Comparison of ENCODE assay signal across 8 cellular contexts in the genomic region with DNA sequence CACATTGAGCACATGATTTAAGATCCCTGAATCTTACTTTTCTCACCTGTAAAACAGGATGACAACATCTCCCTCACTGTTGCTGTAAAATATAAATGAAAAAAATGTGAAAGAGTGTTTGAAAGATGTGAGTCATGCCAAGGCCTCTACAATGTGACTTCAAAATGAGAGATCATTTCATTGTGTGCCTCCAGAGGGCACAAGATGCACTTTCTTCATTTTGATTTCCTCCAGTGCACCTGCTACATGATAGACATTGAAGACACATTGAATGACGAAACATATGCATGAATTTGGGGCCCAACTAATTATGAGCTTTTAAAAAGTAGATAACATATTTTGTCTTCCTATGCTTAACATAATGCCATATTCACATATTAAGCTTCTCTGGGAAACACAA.
DNase-seq lines count a peak whose midpoint lies in the region; ATAC-seq, FAIRE-seq and TF ChIP-seq lines count a peak whose summit lies in the region.
"Had no signal": no experiment of that assay in that cellular context is flagged by ENCODE, and none has a peak within 500 bp of the region (broad histone marks: within the 10 kb centered on the region; RNA-seq: fewer than 3 reads in every experiment).

No MANE protein-coding gene starts in this region.

- intact Hi-C loops in GM12878 (cut with micrococcal nuclease; ENCODE audit: unreplicated experiment): no loop called here
- intact Hi-C loops in activated T-helper 1 cell treated with anti-CD3 and anti-CD28 coated beads, Interleukin-12 subunit alpha, Interleukin-12 subunit beta, Interleukin-2, Interleukin-4 antibody, amounts not matched to agents 30 ng/mL and 10 ng/mL and 1 ng/mL, durations not matched to agents 14 hours and 24 hours and 36 hours (cut with micrococcal nuclease): no loop called here

- 0% methylated on average over 1 of the region's 1 CpG for WGBS in GM12878 (ENCODE audit: insufficient coverage, insufficient replicate concordance, low lambda C conversion rate, missing lambda C conversion rate)
- no CpG with 5 or more reads among the region's 1 CpG for WGBS in mesendoderm (ENCODE audit: extremely low coverage, insufficient coverage, low lambda C conversion rate)

- DNase-seq in ELR (ENCODE audit: low read depth) (peak; percentile 76), LoVo (ENCODE audit: low spot score) (peak; percentile 66), GM12878 (ENCODE audit: low read depth, low spot score) (no peak), mesendoderm (peak; percentile 52), SJCRH30 (no peak), NCI-H446 (lab: John Stamatoyannopoulos, UW) (no peak)
- no peak for DNase-seq in activated T-helper 1 cell treated with anti-CD3 and anti-CD28 coated beads, Interleukin-12 subunit alpha, Interleukin-12 subunit beta, Interleukin-2, Interleukin-4 antibody, amounts not matched to agents 30 ng/mL and 10 ng/mL and 1 ng/mL, durations not matched to agents 14 hours and 24 hours and 36 hours (ENCODE audit: low spot score)

- no peak for FAIRE-seq in GM12878 (lab: Jason Lieb, UNC)

- POLR2A ChIA-PET in GM12878 (lab: Charles Lee): interaction anchor here (0.6 kb wide), 1 partner anchor 524 kb away, joined by 3 read pairs; no protein-coding TSS in a partner anchor

- no peak overlapping the region for H3K4me2 ChIP-seq in GM12878 (ENCODE audit: control insufficient read depth, insufficient read depth)
- no peak overlapping the region for H3K4me2 ChIP-seq in mesendoderm (ENCODE audit: low read length)

- CTCF ChIA-PET in GM12878 (lab: Yijun Ruan, JAX): no interaction called here

- H3K79me2 ChIP-seq in GM12878 (ENCODE audit: control insufficient read depth, insufficient read depth, low read length) (no peaks in the 10 kb centered on the region), mesendoderm (ENCODE audit: control insufficient read depth, insufficient read depth, low read length) (no peaks in the 10 kb centered on the region)

- no peak overlapping the region for H2AFZ ChIP-seq in GM12878 (ENCODE audit: control insufficient read depth, low read depth, low read length)

- H3K9me3 ChIP-seq in GM12878 (replicated peaks; ENCODE audit: control insufficient read depth, insufficient read depth, low read length) (no peaks in the 10 kb centered on the region), SJCRH30 (replicated peaks) (no peaks in the 10 kb centered on the region)

- H3K9ac ChIP-seq in GM12878 (ENCODE audit: control insufficient read depth, insufficient read depth, low read length): no peak overlapping the region
- H3K9ac ChIP-seq in mesendoderm (ENCODE audit: low read length): no peak overlapping the region

- no peak overlapping the region for H2BK5ac ChIP-seq in mesendoderm (ENCODE audit: low read length)

- no peak overlapping the region for H3K27ac Mint-ChIP-seq in activated T-helper 1 cell treated with anti-CD3 and anti-CD28 coated beads, Interleukin-12 subunit alpha, Interleukin-12 subunit beta, Interleukin-2, Interleukin-4 antibody, amounts not matched to agents 30 ng/mL and 10 ng/mL and 1 ng/mL, durations not matched to agents 14 hours and 24 hours and 36 hours
- H3K27ac Mint-ChIP-seq: mesothelial cell of epicardium had no signal

- no peaks in the 10 kb centered on the region for H3K4me1 Mint-ChIP-seq in activated T-helper 1 cell treated with anti-CD3 and anti-CD28 coated beads, Interleukin-12 subunit alpha, Interleukin-12 subunit beta, Interleukin-2, Interleukin-4 antibody, amounts not matched to agents 30 ng/mL and 10 ng/mL and 1 ng/mL, durations not matched to agents 14 hours and 24 hours and 36 hours (ENCODE audit: low read depth)

- no peak overlapping the region for H2AK5ac ChIP-seq in mesendoderm (ENCODE audit: low read length)

- no peak overlapping the region for H4K5ac ChIP-seq in mesendoderm (ENCODE audit: low read length)

- RAD21 ChIA-PET in GM12878 (lab: Charles Lee; ENCODE audit: unreplicated experiment): no interaction called here

- H3K4me1 ChIP-seq in GM12878 (ENCODE audit: control insufficient read depth, insufficient read depth, low read length) (no peaks in the 10 kb centered on the region), mesendoderm (ENCODE audit: control insufficient read depth, low read depth, low read length) (peaks cover 2% of the 10 kb centered on the region), SJCRH30 (no peaks in the 10 kb centered on the region)

- no peak for TF ChIP-seq EP300 in GM12878 (IDR thresholded peaks at IDR 0.05; ENCODE audit: borderline replicate concordance in 1 of 2, control insufficient read depth in 1 of 2, low read depth in 2 of 2, low read length in 2 of 2)

- H4K8ac ChIP-seq in mesendoderm (ENCODE audit: low read depth, low read length): no peak overlapping the region

- BruUV-seq in GM12878 (replicated peaks; lab: Mats Ljungman, UMichigan): no TSS peak

- no peaks in the 10 kb centered on the region for H4K20me1 ChIP-seq in GM12878 (ENCODE audit: control insufficient read depth, insufficient read depth)

- no peak overlapping the region for H3K27ac ChIP-seq in GM12878 (ENCODE audit: control insufficient read depth, insufficient read depth)
- no peak overlapping the region for H3K27ac ChIP-seq in mesendoderm (ENCODE audit: low read depth, low read length)
- H3K27ac ChIP-seq in SJCRH30: no peak overlapping the region

- H3K27me3 ChIP-seq in GM12878 (replicated peaks in 1 of 2; ENCODE audit: control insufficient read depth in 2 of 2, insufficient read depth in 2 of 2, low read length in 1 of 2) (peaks cover 0 to 3% of the 10 kb centered on the region in 2 experiments; a peak in 1 of 4 replicates), mesendoderm (ENCODE audit: insufficient read depth, low read length, poor library complexity) (no peaks in the 10 kb centered on the region), SJCRH30 (no peaks in the 10 kb centered on the region)

- H3K4me3 Mint-ChIP-seq in activated T-helper 1 cell treated with anti-CD3 and anti-CD28 coated beads, Interleukin-12 subunit alpha, Interleukin-12 subunit beta, Interleukin-2, Interleukin-4 antibody, amounts not matched to agents 30 ng/mL and 10 ng/mL and 1 ng/mL, durations not matched to agents 14 hours and 24 hours and 36 hours: no peak overlapping the region
- H3K4me3 Mint-ChIP-seq: mesothelial cell of epicardium had no signal

- H3K18ac ChIP-seq in mesendoderm (ENCODE audit: low read length): no peak overlapping the region

- no peak for TF ChIP-seq POLR2A in GM12878 (IDR thresholded peaks at IDR 0.05; ENCODE audit: low read depth, low read length)

- peaks cover 3% of the 10 kb centered on the region for H3K27me3 Mint-ChIP-seq in activated T-helper 1 cell treated with anti-CD3 and anti-CD28 coated beads, Interleukin-12 subunit alpha, Interleukin-12 subunit beta, Interleukin-2, Interleukin-4 antibody, amounts not matched to agents 30 ng/mL and 10 ng/mL and 1 ng/mL, durations not matched to agents 14 hours and 24 hours and 36 hours (ENCODE audit: insufficient read depth)

- no peak overlapping the region for H2BK120ac ChIP-seq in mesendoderm (ENCODE audit: low read depth, low read length)

- TF ChIP-seq CTCF in GM12878 (IDR thresholded peaks at IDR 0.05 in 2 of 3, conservative IDR thresholded peaks at IDR 0.05 in 1 of 3; ENCODE audit: control insufficient read depth in 2 of 3, extremely low read depth in 1 of 3, insufficient read depth in 1 of 3, low read depth in 3 of 3, low read length in 3 of 3): peak in 2 of 3 experiments; percentile 8 to 12; a peak in 1 of 6 replicates

- H3K9me3 Mint-ChIP-seq in activated T-helper 1 cell treated with anti-CD3 and anti-CD28 coated beads, Interleukin-12 subunit alpha, Interleukin-12 subunit beta, Interleukin-2, Interleukin-4 antibody, amounts not matched to agents 30 ng/mL and 10 ng/mL and 1 ng/mL, durations not matched to agents 14 hours and 24 hours and 36 hours: no peaks in the 10 kb centered on the region

- no peak overlapping the region for H3K56ac ChIP-seq in mesendoderm (ENCODE audit: low read length)

- no peak overlapping the region for H3K23ac ChIP-seq in mesendoderm (ENCODE audit: low read length)

- peak; percentile 21; the same call in 1 of the 3 replicates for ATAC-seq in GM12878

- no peaks in the 10 kb centered on the region for H3K36me3 Mint-ChIP-seq in activated T-helper 1 cell treated with anti-CD3 and anti-CD28 coated beads, Interleukin-12 subunit alpha, Interleukin-12 subunit beta, Interleukin-2, Interleukin-4 antibody, amounts not matched to agents 30 ng/mL and 10 ng/mL and 1 ng/mL, durations not matched to agents 14 hours and 24 hours and 36 hours (ENCODE audit: low read depth)
- H3K36me3 Mint-ChIP-seq: mesothelial cell of epicardium had no signal

- H3K79me1 ChIP-seq in mesendoderm (ENCODE audit: low read length): no peaks in the 10 kb centered on the region

- no peak overlapping the region for H2BK15ac ChIP-seq in mesendoderm (replicated peaks; ENCODE audit: low read depth)

- H3K36me3 ChIP-seq in GM12878 (ENCODE audit: control insufficient read depth in 2 of 2, insufficient read depth in 2 of 2, low read length in 1 of 2) (no peaks in the 10 kb centered on the region), mesendoderm (ENCODE audit: control insufficient read depth, insufficient read depth, low read length) (no peaks in the 10 kb centered on the region), SJCRH30 (no peaks in the 10 kb centered on the region)

- no peak overlapping the region for H3K4ac ChIP-seq in mesendoderm (ENCODE audit: low read depth, low read length)

- SMC1A ChIA-PET in GM12878 (lab: Charles Lee; ENCODE audit: uncharacterized antibody, unreplicated experiment): no interaction called here

- H3K4me3 ChIP-seq in GM12878 (no peak overlapping the region), mesendoderm (ENCODE audit: low read length) (no peak overlapping the region), SJCRH30 (no peak overlapping the region)

- in situ Hi-C loops in GM12878 (cut with MboI): no loop called here

- TF ChIP-seq RAD21 in GM12878 (IDR thresholded peaks at IDR 0.05; ENCODE audit: insufficient read depth, low read depth, low read length): no peak

TF ChIP-seq in GM12878, 131 proteins besides CTCF, POLR2A, EP300 and RAD21 (continues in another document):
- TF ChIP-seq NBN (IDR thresholded peaks at IDR 0.05): no peak

Comparison
In these comparisons a context has a peak if more than half of its experiments do, and no peak if none do; other contexts are left out.
1. DNase-seq: peak in ELR (single experiment), LoVo (single experiment) and mesendoderm (single experiment); none in GM12878 (single experiment), activated T-helper 1 cell treated with anti-CD3 and anti-CD28 coated beads, Interleukin-12 subunit alpha, Interleukin-12 subunit beta, Interleukin-2, Interleukin-4 antibody, amounts not matched to agents 30 ng/mL and 10 ng/mL and 1 ng/mL, durations not matched to agents 14 hours and 24 hours and 36 hours (single experiment), SJCRH30 (0 of 2) and NCI-H446 (0 of 2).